Comparison of ENCODE assay signal across 8 cellular contexts in the genomic region with DNA sequence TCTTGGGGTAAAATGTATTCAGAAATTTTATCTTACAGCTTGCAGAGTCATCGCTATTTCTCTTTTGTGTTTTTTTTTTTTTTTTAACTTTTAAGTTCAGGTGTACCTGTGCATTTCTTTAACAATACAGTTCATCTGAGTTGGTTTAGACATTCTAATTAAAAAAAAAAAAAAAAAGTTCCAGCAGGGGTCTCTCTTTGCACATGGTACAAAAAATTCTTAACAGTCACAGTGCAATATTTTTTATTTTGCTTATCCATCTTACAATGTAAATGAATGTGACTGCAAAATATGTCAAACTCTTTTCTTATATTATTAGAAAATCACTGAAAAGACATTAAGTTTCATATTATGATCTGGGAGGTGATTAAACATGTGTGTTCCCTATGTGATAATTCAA. TPM values are rescaled to one million over a fixed set of nuclear protein-coding genes. Genes with fewer than 3 reads are reported as not detected.
DNase-seq lines count a peak whose midpoint lies in the region; ATAC-seq and TF ChIP-seq lines count a peak whose summit lies in the region.
"Had no signal": no experiment of that assay in that cellular context is flagged by ENCODE, and none has a peak within 500 bp of the region (broad histone marks: within the 10 kb centered on the region; RNA-seq: fewer than 3 reads in every experiment).

No MANE protein-coding gene starts in this region.

- DNase-seq in G401 (ENCODE audit: low spot score) = peak; percentile 32
- DNase-seq in MM.1S = peak; percentile 36
- DNase-seq in adipocyte (ENCODE audit: low read depth) = peak; percentile 62
- peak; percentile 38 for DNase-seq in naive B cell
- DNase-seq in RPMI8226 = no peak
- DNase-seq: stimulated activated naive CD4-positive, alpha-beta T cell had no signal

- H3K9ac ChIP-seq in MM.1S (ENCODE audit: low read length) (no peak overlapping the region), adipocyte (ENCODE audit: low read length) (no peak overlapping the region)

- H3K4me3 ChIP-seq in MM.1S (ENCODE audit: low read length) (no peak overlapping the region), adipocyte (ENCODE audit: low read length) (no peak overlapping the region)

- peak; percentile 23; the same call in 1 of the 2 replicates for TF ChIP-seq CTCF in MM.1S (IDR thresholded peaks at IDR 0.05; ENCODE audit: low read length)

- no peaks in the 10 kb centered on the region for H3K9me3 Mint-ChIP-seq in naive B cell

- no peak overlapping the region for H3K4me2 ChIP-seq in MM.1S (ENCODE audit: low read depth, low read length)

- H3K27ac ChIP-seq in MM.1S (ENCODE audit: low read length) = no peak overlapping the region

- H2AFZ ChIP-seq in MM.1S (ENCODE audit: low read length) = no peak overlapping the region

- peaks cover 0 to 13% (median 4%) of the 10 kb centered on the region in 3 donors for H3K27me3 Mint-ChIP-seq in naive B cell

- H3K79me2 ChIP-seq in MM.1S (ENCODE audit: low read length) = no peaks in the 10 kb centered on the region

- no peak overlapping the region for H3K27ac Mint-ChIP-seq in naive B cell

- H3K9me3 ChIP-seq in MM.1S (replicated peaks; ENCODE audit: insufficient read depth, low read length) (no peaks in the 10 kb centered on the region), adipocyte (ENCODE audit: control insufficient read depth, low read length) (no peaks in the 10 kb centered on the region)

- no peaks in the 10 kb centered on the region for H3F3A ChIP-seq in MM.1S (ENCODE audit: insufficient read depth, low read length)

- H3K9me2 ChIP-seq in MM.1S (replicated peaks; ENCODE audit: insufficient read depth, low read length) = no peaks in the 10 kb centered on the region

- peak; percentile 21 to 66 for ATAC-seq in naive B cell (ENCODE audit: low read depth in 2 of 2)
- ATAC-seq in GM18868 (IDR thresholded peaks at IDR 0.05; ENCODE audit: unreplicated experiment) = no peak
- ATAC-seq in HG03565 (IDR thresholded peaks at IDR 0.05; ENCODE audit: unreplicated experiment) = no peak

- no peaks in the 10 kb centered on the region for H3K4me1 Mint-ChIP-seq in naive B cell

- no peaks in the 10 kb centered on the region for H3K36me3 ChIP-seq in MM.1S (replicated peaks; ENCODE audit: insufficient read depth, low read length)
- no peaks in the 10 kb centered on the region for H3K36me3 ChIP-seq in adipocyte (ENCODE audit: control insufficient read depth, insufficient read depth, low read length, severe bottlenecking)

- H3K4me3 Mint-ChIP-seq in naive B cell = no peak overlapping the region

- H3K4me1 ChIP-seq in MM.1S (ENCODE audit: low read length) = 0 out of 2 replicates have a peak, but pooled peaks cover 3% of the 10 kb centered on the region
- peaks cover 15% of the 10 kb centered on the region for H3K4me1 ChIP-seq in adipocyte (ENCODE audit: control insufficient read depth, insufficient read depth, low read length)

- H3K36me3 Mint-ChIP-seq in naive B cell = no peaks in the 10 kb centered on the region

- no peaks in the 10 kb centered on the region for H4K20me1 ChIP-seq in MM.1S (ENCODE audit: insufficient read depth, low read length)

- in situ Hi-C loops in G401 (cut with HindIII; ENCODE audit: low sequenced_read_pairs) = no loop called here

- no peaks in the 10 kb centered on the region for H3K27me3 ChIP-seq in MM.1S (replicated peaks; ENCODE audit: insufficient read depth, low read length)
- no peaks in the 10 kb centered on the region for H3K27me3 ChIP-seq in adipocyte (replicated peaks; ENCODE audit: control insufficient read depth, insufficient read depth, low read length)

RNA-seq across cellular contexts. Expression of a gene that starts 47.5 kb away (rescaled TPM):
- total RNA-seq in G401 (2014; rRNA removed; shearing (Covaris generic)) = not detected in 2 replicates
- 10 to 100 TPM; 16.9 to 31.5 (median 24.7) TPM for polyA plus RNA-seq in naive B cell (ENCODE audit: low read depth in 6 of 6)

Comparison
In these comparisons a context has a peak if more than half of its experiments do, and no peak if none do; other contexts are left out.
1. ATAC-seq: peak in naive B cell (2 of 2); none in GM18868 (single experiment) and HG03565 (single experiment).